In the genomic region with DNA sequence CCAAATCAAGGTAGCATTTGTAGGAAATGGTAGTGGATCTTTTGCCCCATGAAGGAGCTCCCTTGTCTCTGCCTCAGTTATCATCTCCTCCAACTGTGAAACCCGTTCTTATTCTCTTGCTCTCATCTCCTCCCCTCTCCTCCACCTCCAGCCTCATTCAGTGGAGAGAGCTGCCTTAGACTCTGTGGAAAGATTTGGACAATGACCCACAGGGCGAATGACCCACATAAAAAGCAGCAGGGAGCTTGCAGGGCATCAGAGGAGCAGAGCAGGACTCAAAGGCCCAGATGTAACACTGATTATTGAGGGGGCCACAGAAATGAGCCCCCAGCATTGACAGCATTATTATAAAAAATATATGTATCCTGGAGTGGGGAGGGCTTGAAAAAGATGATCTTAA, we compare ENCODE assay signal across 17 cellular contexts.
A peak's percentile ranks its signal among the peaks of the same experiment; 100 is the strongest.
DNase-seq lines count a peak whose midpoint lies in the region; ATAC-seq lines count a peak whose summit lies in the region.
"Had no signal": no experiment of that assay in that cellular context is flagged by ENCODE, and none has a peak within 500 bp of the region (broad histone marks: within the 10 kb centered on the region; RNA-seq: fewer than 3 reads in every experiment).

No MANE protein-coding gene starts in this region.

- no peak for ATAC-seq in activated T-cell treated with anti-CD3 and anti-CD28 coated beads, Interleukin-2, amount 50 U/mL, for 72 hours (replicated peaks in 1 of 2)
- no peak for ATAC-seq in activated T-cell treated with anti-CD3 and anti-CD28 coated beads, Interleukin-2, amount 50 U/mL, for 4 hours
- ATAC-seq in T-helper 17 cell (no peak), GM18520 (IDR thresholded peaks at IDR 0.05; ENCODE audit: unreplicated experiment) (no peak)

- peak overlapping the region; percentile 16 for H3K27ac Mint-ChIP-seq in activated T-cell treated with anti-CD3 and anti-CD28 coated beads, Interleukin-2, amount 50 U/mL, for 72 hours
- H3K27ac Mint-ChIP-seq in T-helper 17 cell, result peak overlapping the region; percentile 71
- H3K27ac Mint-ChIP-seq: CD4-positive, alpha-beta T cell; CD8-positive, alpha-beta memory T cell had no signal

- H3K4me1 Mint-ChIP-seq in activated T-cell treated with anti-CD3 and anti-CD28 coated beads, Interleukin-2, amount 50 U/mL, for 72 hours (ENCODE audit: low read depth), result no peaks in the 10 kb centered on the region
- H3K4me1 Mint-ChIP-seq in activated T-cell treated with anti-CD3 and anti-CD28 coated beads, Interleukin-2, amount 50 U/mL, for 4 hours (ENCODE audit: low read depth), result no peaks in the 10 kb centered on the region
- peaks cover 5% of the 10 kb centered on the region for H3K4me1 Mint-ChIP-seq in T-helper 17 cell

- H3K4me3 Mint-ChIP-seq in activated T-cell treated with anti-CD3 and anti-CD28 coated beads, Interleukin-2, amount 50 U/mL, for 72 hours, result no peak overlapping the region
- no peak overlapping the region for H3K4me3 Mint-ChIP-seq in activated T-cell treated with anti-CD3 and anti-CD28 coated beads, Interleukin-2, amount 50 U/mL, for 4 hours
- no peak overlapping the region for H3K4me3 Mint-ChIP-seq in T-helper 17 cell
- H3K4me3 Mint-ChIP-seq: CD14-positive monocyte; CD4-positive, alpha-beta T cell; CD8-positive, alpha-beta memory T cell had no signal

- no peaks in the 10 kb centered on the region for H3K27me3 Mint-ChIP-seq in activated T-cell treated with anti-CD3 and anti-CD28 coated beads, Interleukin-2, amount 50 U/mL, for 72 hours (ENCODE audit: low read depth)
- no peaks in the 10 kb centered on the region for H3K27me3 Mint-ChIP-seq in activated T-cell treated with anti-CD3 and anti-CD28 coated beads, Interleukin-2, amount 50 U/mL, for 4 hours (ENCODE audit: low read depth)
- H3K27me3 Mint-ChIP-seq in T-helper 17 cell, result no peaks in the 10 kb centered on the region
- H3K27me3 Mint-ChIP-seq: CD4-positive, alpha-beta T cell had no signal

- H3K9me3 Mint-ChIP-seq in activated T-cell treated with anti-CD3 and anti-CD28 coated beads, Interleukin-2, amount 50 U/mL, for 72 hours, result no peaks in the 10 kb centered on the region
- peaks cover 4% of the 10 kb centered on the region for H3K9me3 Mint-ChIP-seq in activated T-cell treated with anti-CD3 and anti-CD28 coated beads, Interleukin-2, amount 50 U/mL, for 4 hours
- H3K9me3 Mint-ChIP-seq: CD4-positive, alpha-beta T cell; CD8-positive, alpha-beta memory T cell had no signal

- no peaks in the 10 kb centered on the region for H3K9me3 ChIP-seq in T-helper 17 cell (ENCODE audit: control insufficient read depth, low read length, poor library complexity, severe bottlenecking)
- H3K9me3 ChIP-seq: BE2C had no signal

- no peaks in the 10 kb centered on the region for H3K36me3 Mint-ChIP-seq in activated T-cell treated with anti-CD3 and anti-CD28 coated beads, Interleukin-2, amount 50 U/mL, for 72 hours (ENCODE audit: insufficient read depth in 2 of 2)
- H3K36me3 Mint-ChIP-seq in activated T-cell treated with anti-CD3 and anti-CD28 coated beads, Interleukin-2, amount 50 U/mL, for 4 hours (ENCODE audit: insufficient read depth), result no peaks in the 10 kb centered on the region
- H3K36me3 Mint-ChIP-seq in T-helper 17 cell (ENCODE audit: low read depth), result no peaks in the 10 kb centered on the region
- H3K36me3 Mint-ChIP-seq: CD14-positive monocyte had no signal

- DNase-seq in activated T-cell treated with anti-CD3 and anti-CD28 coated beads, Interleukin-2, amount 50 U/mL, for 72 hours, result no peak
- no peak for DNase-seq in activated T-cell treated with anti-CD3 and anti-CD28 coated beads, Interleukin-2, amount 50 U/mL, for 4 hours
- DNase-seq in T-helper 17 cell, result no peak
- DNase-seq in retina, result peak; percentile 26
- DNase-seq in epidermal melanocyte (ENCODE audit: insufficient read length, low spot score), result no peak
- DNase-seq: BE2C; CD4-positive, alpha-beta T cell; CD8-positive, alpha-beta memory T cell; DMS 273 treated with DMSO at 0.1 percent for 48 hours; DMS79; EL; GF-D8; GM23248; H7; HCEC 1CT had no signal
